ENCODE assay signal across 19 cellular contexts in genomic region chr3:36837089-36837488, GRCh38.
DNase-seq lines count a peak whose midpoint lies in the region; ATAC-seq, FAIRE-seq and TF ChIP-seq lines count a peak whose summit lies in the region.
"Had no signal": no experiment of that assay in that cellular context is flagged by ENCODE, and none has a peak within 500 bp of the region (broad histone marks: within the 10 kb centered on the region; RNA-seq: fewer than 3 reads in every experiment).

No MANE protein-coding gene starts in this region.

- no peaks in the 10 kb centered on the region for H3K79me2 ChIP-seq in GM12878 (ENCODE audit: control insufficient read depth, insufficient read depth, low read length)

- SMC1A ChIA-PET in GM12878 (lab: Charles Lee; ENCODE audit: uncharacterized antibody, unreplicated experiment), result interaction anchor here (1.4 to 1.6 kb wide), 2 partner anchors 14 to 155 kb away, joined by 3 read pairs; no protein-coding TSS in a partner anchor

- WGBS in GM12878 (ENCODE audit: insufficient coverage, insufficient replicate concordance, low lambda C conversion rate, missing lambda C conversion rate), result 68% methylated on average over 3 of the region's 3 CpGs

- no TSS peak for BruUV-seq in GM12878 (replicated peaks; lab: Mats Ljungman, UMichigan)

- H3K4me3 ChIP-seq in H7 (ENCODE audit: insufficient read depth, low read depth, low read length), result no peak overlapping the region
- no peak overlapping the region for H3K4me3 ChIP-seq in GM12878
- H3K4me3 ChIP-seq: ascending aorta, BLaER1, upper lobe of left lung had no signal

- H3K27ac ChIP-seq in GM12878 (ENCODE audit: control insufficient read depth, insufficient read depth), result no peak overlapping the region
- H3K27ac ChIP-seq: ascending aorta, BLaER1, upper lobe of left lung had no signal

- no peak overlapping the region for H3K9ac ChIP-seq in GM12878 (ENCODE audit: control insufficient read depth, insufficient read depth, low read length)
- H3K9ac ChIP-seq: BLaER1 had no signal

- TF ChIP-seq CTCF in GM12878 (IDR thresholded peaks at IDR 0.05 in 2 of 3, conservative IDR thresholded peaks at IDR 0.05 in 1 of 3; ENCODE audit: control insufficient read depth in 2 of 3, extremely low read depth in 1 of 3, insufficient read depth in 1 of 3, low read depth in 3 of 3, low read length in 3 of 3), result peak in 2 of 3 experiments; percentile 9 to 28; a peak in 1 of 6 replicates

- no peak overlapping the region for H3K4me2 ChIP-seq in GM12878 (ENCODE audit: control insufficient read depth, insufficient read depth)
- H3K4me2 ChIP-seq: BLaER1 had no signal

- H2AFZ ChIP-seq in GM12878 (ENCODE audit: control insufficient read depth, low read depth, low read length), result no peak overlapping the region

- no peaks in the 10 kb centered on the region for H4K20me1 ChIP-seq in GM12878 (ENCODE audit: control insufficient read depth, insufficient read depth)
- H4K20me1 ChIP-seq: BLaER1 had no signal

- CTCF ChIA-PET in GM12878 (lab: Yijun Ruan, JAX), result interaction anchor here (0.8 to 3.1 kb wide), 4 partner anchors 10 to 122 kb away, joined by 4 to 16 read pairs (median 6); no protein-coding TSS in a partner anchor

- H3K4me1 ChIP-seq in GM12878 (ENCODE audit: control insufficient read depth, insufficient read depth, low read length), result no peaks in the 10 kb centered on the region
- H3K4me1 ChIP-seq: ascending aorta, upper lobe of left lung had no signal

- in situ Hi-C loops in Caki2 (cut with HindIII; ENCODE audit: low pct_unique_long_range_greater_than_20kb, low sequenced_read_pairs) (no loop called here), GM12878 (cut with MboI) (no loop called here)

- RAD21 ChIA-PET in GM12878 (lab: Charles Lee; ENCODE audit: unreplicated experiment), result interaction anchor here (1.2 kb wide), 1 partner anchor 121 kb away, joined by 5 read pairs; no protein-coding TSS in a partner anchor

- intact Hi-C loops in GM12878 (cut with micrococcal nuclease; ENCODE audit: unreplicated experiment), result no loop called here

- no peak for ATAC-seq in GM12878
- ATAC-seq: left colon had no signal

- DNase-seq in Caki2 (ENCODE audit: low read depth) (peak; percentile 5), H7 (peak; percentile 56), GM12878 (ENCODE audit: low read depth, low spot score) (no peak), iPS-NIHi7 (ENCODE audit: extremely low spot score) (peak; percentile 59), NCI-H1694 treated with DMSO at 0.1 percent for 48 hours (lab: John Stamatoyannopoulos, UW) (no peak), midbrain (lab: John Stamatoyannopoulos, UW) (no peak), NCI-H1105 treated with DMSO at 0.1 percent for 48 hours (lab: John Stamatoyannopoulos, UW) (no peak), COLO668 (lab: John Stamatoyannopoulos, UW; ENCODE audit: unreplicated experiment) (no peak)
- DNase-seq: activated CD4-positive, alpha-beta T cell treated with anti-CD3 and anti-CD28 coated beads, Interleukin-2, amount 10 ng/mL, durations not matched to agents 7 days and 5 days; KG1; left colon; naive B cell; NCI-H187; NCI-H526 treated with DMSO at 0.1 percent for 48 hours; RPMI8226; upper lobe of left lung had no signal

- H3K27me3 ChIP-seq in H7 (ENCODE audit: control insufficient read depth, insufficient read depth, low read length) (no peaks in the 10 kb centered on the region), GM12878 (replicated peaks in 1 of 2; ENCODE audit: control insufficient read depth in 2 of 2, insufficient read depth in 2 of 2, low read length in 1 of 2) (no peaks in the 10 kb centered on the region)
- H3K27me3 ChIP-seq: ascending aorta, BLaER1, upper lobe of left lung had no signal

- H3K9me3 ChIP-seq in GM12878 (replicated peaks; ENCODE audit: control insufficient read depth, insufficient read depth, low read length), result peaks cover 5% of the 10 kb centered on the region; the same call in 2 of the 3 replicates
- H3K9me3 ChIP-seq: ascending aorta, upper lobe of left lung had no signal

- no peak for FAIRE-seq in GM12878 (lab: Jason Lieb, UNC)
- FAIRE-seq: G401.6 had no signal

- no peak for TF ChIP-seq EP300 in GM12878 (IDR thresholded peaks at IDR 0.05; ENCODE audit: borderline replicate concordance in 1 of 2, control insufficient read depth in 1 of 2, low read depth in 2 of 2, low read length in 2 of 2)

- H3K36me3 ChIP-seq in H7 (replicated peaks; ENCODE audit: control insufficient read depth, insufficient read depth, low read length) (no peaks in the 10 kb centered on the region), GM12878 (ENCODE audit: control insufficient read depth in 2 of 2, insufficient read depth in 2 of 2, low read length in 1 of 2) (no peaks in the 10 kb centered on the region; a peak in 1 of 4 replicates)

- peak; percentile 32 for TF ChIP-seq RAD21 in GM12878 (IDR thresholded peaks at IDR 0.05; ENCODE audit: insufficient read depth, low read depth, low read length)

- no peak for TF ChIP-seq POLR2A in GM12878 (IDR thresholded peaks at IDR 0.05; ENCODE audit: low read depth, low read length)

- POLR2A ChIA-PET in GM12878 (lab: Charles Lee), result no interaction called here

TF ChIP-seq in GM12878, 131 proteins besides CTCF, POLR2A, EP300 and RAD21:
- TF ChIP-seq LARP7 (IDR thresholded peaks at IDR 0.05) (no peak), KLF5 (IDR thresholded peaks at IDR 0.05; ENCODE audit: partially characterized antibody) (no peak), YY1 (IDR thresholded peaks at IDR 0.05; ENCODE audit: low read depth, low read length) (no peak), SREBF2 (IDR thresholded peaks at IDR 0.05; ENCODE audit: low read length) (no peak), SUPT20H (IDR thresholded peaks at IDR 0.05; ENCODE audit: borderline replicate concordance, control insufficient read depth, low read depth, low read length) (no peak), CBX3 (IDR thresholded peaks at IDR 0.05; ENCODE audit: borderline replicate concordance, low read depth) (no peak), JUND (IDR thresholded peaks at IDR 0.05; ENCODE audit: low read depth, low read length) (no peak), EGR1 (IDR thresholded peaks at IDR 0.05; ENCODE audit: borderline replicate concordance in 1 of 2, low read depth in 2 of 2, low read length in 2 of 2) (no peak), KAT2A (conservative IDR thresholded peaks at IDR 0.05; ENCODE audit: control insufficient read depth, low read depth, low read length) (no peak), CBFB (IDR thresholded peaks at IDR 0.05; ENCODE audit: low read depth) (no peak), SPI1 (IDR thresholded peaks at IDR 0.05; ENCODE audit: borderline replicate concordance, insufficient read depth, low read depth, low read length) (no peak), NR2C2 (IDR thresholded peaks at IDR 0.05; ENCODE audit: borderline replicate concordance, control insufficient read depth, insufficient read length, low read depth) (no peak), JUNB (IDR thresholded peaks at IDR 0.05) (no peak), SIX5 (IDR thresholded peaks at IDR 0.05; ENCODE audit: low read depth, low read length, severe bottlenecking) (no peak), CHD2 (IDR thresholded peaks at IDR 0.05; ENCODE audit: borderline replicate concordance, low read depth, low read length) (no peak)
- TF ChIP-seq, protein P1, sequence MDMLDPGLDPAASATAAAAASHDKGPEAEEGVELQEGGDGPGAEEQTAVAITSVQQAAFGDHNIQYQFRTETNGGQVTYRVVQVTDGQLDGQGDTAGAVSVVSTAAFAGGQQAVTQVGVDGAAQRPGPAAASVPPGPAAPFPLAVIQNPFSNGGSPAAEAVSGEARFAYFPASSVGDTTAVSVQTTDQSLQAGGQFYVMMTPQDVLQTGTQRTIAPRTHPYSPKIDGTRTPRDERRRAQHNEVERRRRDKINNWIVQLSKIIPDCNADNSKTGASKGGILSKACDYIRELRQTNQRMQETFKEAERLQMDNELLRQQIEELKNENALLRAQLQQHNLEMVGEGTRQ (IDR thresholded peaks at IDR 0.05; ENCODE audit: borderline replicate concordance, low read depth, low read length), result no peak
- TF ChIP-seq, protein P2, sequence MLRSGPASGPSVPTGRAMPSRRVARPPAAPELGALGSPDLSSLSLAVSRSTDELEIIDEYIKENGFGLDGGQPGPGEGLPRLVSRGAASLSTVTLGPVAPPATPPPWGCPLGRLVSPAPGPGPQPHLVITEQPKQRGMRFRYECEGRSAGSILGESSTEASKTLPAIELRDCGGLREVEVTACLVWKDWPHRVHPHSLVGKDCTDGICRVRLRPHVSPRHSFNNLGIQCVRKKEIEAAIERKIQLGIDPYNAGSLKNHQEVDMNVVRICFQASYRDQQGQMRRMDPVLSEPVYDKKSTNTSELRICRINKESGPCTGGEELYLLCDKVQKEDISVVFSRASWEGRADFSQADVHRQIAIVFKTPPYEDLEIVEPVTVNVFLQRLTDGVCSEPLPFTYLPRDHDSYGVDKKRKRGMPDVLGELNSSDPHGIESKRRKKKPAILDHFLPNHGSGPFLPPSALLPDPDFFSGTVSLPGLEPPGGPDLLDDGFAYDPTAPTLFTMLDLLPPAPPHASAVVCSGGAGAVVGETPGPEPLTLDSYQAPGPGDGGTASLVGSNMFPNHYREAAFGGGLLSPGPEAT (IDR thresholded peaks at IDR 0.05; ENCODE audit: low read depth), result no peak
- TF ChIP-seq, protein P3, sequence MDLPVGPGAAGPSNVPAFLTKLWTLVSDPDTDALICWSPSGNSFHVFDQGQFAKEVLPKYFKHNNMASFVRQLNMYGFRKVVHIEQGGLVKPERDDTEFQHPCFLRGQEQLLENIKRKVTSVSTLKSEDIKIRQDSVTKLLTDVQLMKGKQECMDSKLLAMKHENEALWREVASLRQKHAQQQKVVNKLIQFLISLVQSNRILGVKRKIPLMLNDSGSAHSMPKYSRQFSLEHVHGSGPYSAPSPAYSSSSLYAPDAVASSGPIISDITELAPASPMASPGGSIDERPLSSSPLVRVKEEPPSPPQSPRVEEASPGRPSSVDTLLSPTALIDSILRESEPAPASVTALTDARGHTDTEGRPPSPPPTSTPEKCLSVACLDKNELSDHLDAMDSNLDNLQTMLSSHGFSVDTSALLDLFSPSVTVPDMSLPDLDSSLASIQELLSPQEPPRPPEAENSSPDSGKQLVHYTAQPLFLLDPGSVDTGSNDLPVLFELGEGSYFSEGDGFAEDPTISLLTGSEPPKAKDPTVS (IDR thresholded peaks at IDR 0.05; ENCODE audit: low read depth, low read length), result no peak
TF ChIP-seq in GM12878: peak in this region for 0.

Comparison
In these comparisons a context has a peak if more than half of its experiments do, and no peak if none do; other contexts are left out.
1. DNase-seq: peak in Caki2 (single experiment), H7 (single experiment) and iPS-NIHi7 (single experiment); none in GM12878 (single experiment), NCI-H1694 treated with DMSO at 0.1 percent for 48 hours (single experiment), midbrain (single experiment), NCI-H1105 treated with DMSO at 0.1 percent for 48 hours (single experiment) and COLO668 (single experiment).